ENCODE assay signal across 1 cellular context in the genomic region with DNA sequence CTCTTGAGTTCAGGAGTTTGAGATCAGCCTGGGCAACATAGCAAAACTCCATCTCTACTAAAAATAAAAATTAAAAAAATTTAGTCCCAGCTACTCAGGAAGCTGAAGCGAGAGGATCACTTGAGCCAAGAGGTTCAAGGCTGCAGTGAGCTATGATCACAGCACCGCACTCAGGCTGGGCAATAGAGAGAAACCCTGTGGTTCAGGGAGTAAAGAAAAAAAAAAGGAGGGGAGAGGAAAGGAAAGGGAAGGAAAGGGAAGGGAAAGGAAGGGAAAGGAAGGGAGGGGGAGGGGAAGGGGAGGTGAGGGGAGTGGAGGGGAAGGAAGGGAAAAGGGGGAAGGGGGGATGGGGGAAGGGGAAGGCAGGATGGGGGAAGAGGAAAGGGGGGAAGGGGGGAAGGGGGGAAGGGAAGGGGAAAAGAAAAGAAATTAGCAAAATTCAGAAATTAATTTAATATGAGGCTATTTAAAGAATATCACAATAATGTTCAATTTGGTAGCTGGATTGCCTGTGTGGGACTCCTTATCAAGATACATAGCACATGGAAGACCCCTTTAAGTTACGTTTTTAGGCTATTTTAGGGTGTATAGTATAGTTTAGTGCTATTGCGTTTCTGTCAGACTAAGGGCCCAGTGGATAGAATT.
TF ChIP-seq lines count a peak whose summit lies in the region.

No MANE protein-coding gene starts in this region.

TF ChIP-seq in HepG2, 621 proteins besides CTCF, POLR2A, EP300 and RAD21 (continued from another document):
- TF ChIP-seq, protein P1, sequence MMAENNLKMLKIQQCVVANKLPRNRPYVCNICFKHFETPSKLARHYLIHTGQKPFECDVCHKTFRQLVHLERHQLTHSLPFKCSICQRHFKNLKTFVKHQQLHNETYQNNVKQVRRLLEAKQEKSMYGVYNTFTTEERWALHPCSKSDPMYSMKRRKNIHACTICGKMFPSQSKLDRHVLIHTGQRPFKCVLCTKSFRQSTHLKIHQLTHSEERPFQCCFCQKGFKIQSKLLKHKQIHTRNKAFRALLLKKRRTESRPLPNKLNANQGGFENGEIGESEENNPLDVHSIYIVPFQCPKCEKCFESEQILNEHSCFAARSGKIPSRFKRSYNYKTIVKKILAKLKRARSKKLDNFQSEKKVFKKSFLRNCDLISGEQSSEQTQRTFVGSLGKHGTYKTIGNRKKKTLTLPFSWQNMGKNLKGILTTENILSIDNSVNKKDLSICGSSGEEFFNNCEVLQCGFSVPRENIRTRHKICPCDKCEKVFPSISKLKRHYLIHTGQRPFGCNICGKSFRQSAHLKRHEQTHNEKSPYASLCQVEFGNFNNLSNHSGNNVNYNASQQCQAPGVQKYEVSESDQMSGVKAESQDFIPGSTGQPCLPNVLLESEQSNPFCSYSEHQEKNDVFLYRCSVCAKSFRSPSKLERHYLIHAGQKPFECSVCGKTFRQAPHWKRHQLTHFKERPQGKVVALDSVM (CRISPR knock-in tag; IDR thresholded peaks at IDR 0.05), result no peak
